ENCODE assay signal across 8 cellular contexts in genomic region chr15:72670656-72671352, GRCh38. TPM values are rescaled to one million over a fixed set of nuclear protein-coding genes. Genes with fewer than 3 reads are reported as not detected.
DNase-seq lines count a peak whose midpoint lies in the region; ATAC-seq, FAIRE-seq and TF ChIP-seq lines count a peak whose summit lies in the region.
"Not testable (repeated sequence)": the region's sequence is repeated elsewhere in the genome, so short reads cannot be mapped to it uniquely, and the experiment has no call there.

No MANE protein-coding gene starts in this region.

- not testable (repeated sequence) for H3K27ac ChIP-seq in OCI-LY3 (ENCODE audit: low read length); endothelial cell of umbilical vein (ENCODE audit: insufficient read depth, low read depth, low read length)
- peak overlapping the region in 2 of 3 donors; percentile 62 to 76 for H3K27ac ChIP-seq in right lobe of liver

- not testable (repeated sequence) for TF ChIP-seq POLR2A in endothelial cell of umbilical vein (IDR thresholded peaks at IDR 0.05; ENCODE audit: low read depth, low read length); right lobe of liver (IDR thresholded peaks at IDR 0.05)

- H3K36me3 ChIP-seq in OCI-LY3 (replicated peaks; ENCODE audit: low read depth, low read length); endothelial cell of umbilical vein (ENCODE audit: control insufficient read depth in 2 of 2, extremely low read depth in 1 of 2, insufficient read depth in 2 of 2, low read length in 2 of 2); right lobe of liver: not testable (repeated sequence)

- not testable (repeated sequence) for H4K20me1 ChIP-seq in OCI-LY3 (ENCODE audit: insufficient read depth, low read length); endothelial cell of umbilical vein (replicated peaks; ENCODE audit: control insufficient read depth, extremely low read depth, insufficient read depth, low read length)

- CTCF ChIA-PET in endothelial cell of umbilical vein (lab: Charles Lee), result interaction anchor here (0.6 to 2.0 kb wide), 15 partner anchors 10 to 471 kb away, joined by 3 to 35 read pairs (median 4); partner anchors contain the start of genes BBS4 and HIGD2B

- peaks cover 18% of the 10 kb centered on the region for H3K27me3 ChIP-seq in OCI-LY3 (ENCODE audit: low read depth, low read length)
- peaks cover 2 to 14% of the 10 kb centered on the region in 2 experiments for H3K27me3 ChIP-seq in endothelial cell of umbilical vein (ENCODE audit: control insufficient read depth in 2 of 2, insufficient read depth in 2 of 2, low read length in 2 of 2)
- H3K27me3 ChIP-seq in right lobe of liver, result not testable (repeated sequence)

- TF ChIP-seq CTCF in OCI-LY3 (IDR thresholded peaks at IDR 0.05; ENCODE audit: low read depth, low read length) (peak; percentile 61), endothelial cell of umbilical vein (IDR thresholded peaks at IDR 0.05; ENCODE audit: extremely low read depth in 1 of 2, insufficient read depth in 1 of 2, low read depth in 1 of 2, low read length in 2 of 2) (peak; percentile 64 to 79), right lobe of liver (IDR thresholded peaks at IDR 0.05) (peak; percentile 59 to 87 (median 66))

- not testable (repeated sequence) for H3K9ac ChIP-seq in OCI-LY3 (ENCODE audit: low read length); endothelial cell of umbilical vein (replicated peaks; ENCODE audit: extremely low read depth, insufficient read depth, low read length)

- POLR2A ChIA-PET in endothelial cell of umbilical vein (lab: Charles Lee), result not testable (repeated sequence)

- FAIRE-seq in endothelial cell of umbilical vein (lab: Jason Lieb, UNC), result peak; percentile 98

- peak; percentile 55 for ATAC-seq in GM18858 (IDR thresholded peaks at IDR 0.05; ENCODE audit: unreplicated experiment)
- peak; percentile 75 for ATAC-seq in HG02852 (IDR thresholded peaks at IDR 0.05; ENCODE audit: unreplicated experiment)
- peak; percentile 99 to 100 (median 100) for ATAC-seq in right lobe of liver

- 4% methylated on average over 7 of the region's 8 CpGs for WGBS in right lobe of liver (ENCODE audit: insufficient coverage, low coverage, low lambda C conversion rate, missing lambda C conversion rate)

- intact Hi-C loops in endothelial cell of umbilical vein (cut with micrococcal nuclease), result loop anchor here (10.0 kb wide), 1 partner anchor 356 kb away; no protein-coding TSS in a partner anchor
- intact Hi-C loops in right lobe of liver (cut with DNase I), result loop anchor here in 1 of 2 donors (10.0 kb wide), 1 partner anchor 356 kb away; no protein-coding TSS in a partner anchor

- peak overlapping the region; percentile 92 for H2AFZ ChIP-seq in OCI-LY3 (ENCODE audit: low read depth, low read length)
- peak overlapping the region; percentile 94 for H2AFZ ChIP-seq in endothelial cell of umbilical vein (ENCODE audit: low read depth, low read length)

- H3K9me1 ChIP-seq in endothelial cell of umbilical vein (replicated peaks; ENCODE audit: control insufficient read depth, extremely low read depth, insufficient read depth, low read length), result not testable (repeated sequence)

- H3K79me2 ChIP-seq in OCI-LY3 (ENCODE audit: low read length); endothelial cell of umbilical vein (ENCODE audit: control insufficient read depth, insufficient read depth, low read length): not testable (repeated sequence)

- H3K9me3 ChIP-seq in OCI-LY3 (ENCODE audit: insufficient read depth, low read length); endothelial cell of umbilical vein (replicated peaks; ENCODE audit: control insufficient read depth, insufficient read depth, low read length); right lobe of liver: not testable (repeated sequence)

- dilution Hi-C loops in endothelial cell of umbilical vein (cut with MboI; ENCODE audit: extremely low pct_ligation_motif_present, low sequenced_read_pairs), result not testable (repeated sequence)

- peak overlapping the region; percentile 64 for H3K4me2 ChIP-seq in OCI-LY3 (ENCODE audit: low read length)
- peak overlapping the region; percentile 52 for H3K4me2 ChIP-seq in endothelial cell of umbilical vein (ENCODE audit: insufficient read depth, low read length)

- H3K4me3 ChIP-seq in OCI-LY3 (ENCODE audit: low read length) (peak overlapping the region; percentile 74), right lobe of liver (peak overlapping the region in 2 of 3 donors; percentile 26 to 47)
- not testable (repeated sequence) for H3K4me3 ChIP-seq in endothelial cell of umbilical vein (replicated peaks in 1 of 3; ENCODE audit: insufficient read depth in 1 of 3, low read depth in 1 of 3, low read length in 3 of 3)

- H3K4me1 ChIP-seq in OCI-LY3 (ENCODE audit: low read length); endothelial cell of umbilical vein (ENCODE audit: control insufficient read depth, extremely low read depth, insufficient read depth, low read length); right lobe of liver: not testable (repeated sequence)

- DNase-seq in A172 (ENCODE audit: low spot score), result peak; percentile 68
- peak; percentile 74 for DNase-seq in activated T-cell treated with anti-CD3 and anti-CD28 coated beads, Interleukin-2, amount 50 U/mL, for 1 hour
- peak; percentile 77 for DNase-seq in endothelial cell of umbilical vein (ENCODE audit: low read depth, low spot score)
- peak; percentile 88 to 91 (median 89) for DNase-seq in right lobe of liver
- peak; percentile 52 to 64 for DNase-seq in stimulated activated CD4-positive, alpha-beta T cell treated with anti-CD3 and anti-CD28 coated beads, Interleukin-15, amount 100 ng/mL, for 48 hours (ENCODE audit: low read depth in 2 of 2)

- not testable (repeated sequence) for BruUV-seq in endothelial cell of umbilical vein (replicated peaks; lab: Mats Ljungman, UMichigan)

RNA-seq across cellular contexts. Expression of gene HIGD2B, which starts 15.2 kb away (rescaled TPM):
- not detected in 2 replicates for total RNA-seq in A172 (2014; rRNA removed; shearing (Covaris generic))
- not detected in 2 replicates for total RNA-seq in endothelial cell of umbilical vein
- not detected in 2 replicates for polyA plus RNA-seq in endothelial cell of umbilical vein
- polyA plus RNA-seq in endothelial cell of umbilical vein (2011; cell fraction: cytosol; rRNA removed), result not detected in 2 replicates
- polyA plus RNA-seq in endothelial cell of umbilical vein (2011; cell fraction: nucleus; rRNA removed), result not detected in 2 replicates
- not detected in 2 replicates for polyA plus RNA-seq in endothelial cell of umbilical vein (2012)
- polyA minus RNA-seq in endothelial cell of umbilical vein, result not detected in 2 replicates
- polyA minus RNA-seq in endothelial cell of umbilical vein (2011; cell fraction: cytosol; rRNA and poly(A)+ RNA removed), result not detected
- polyA minus RNA-seq in endothelial cell of umbilical vein (2011; cell fraction: nucleus; rRNA and poly(A)+ RNA removed), result not detected in 2 replicates
- under 1 TPM in 1 of 6 experiments, not detected in 5; 0.24 TPM for total RNA-seq in right lobe of liver

RNA-seq across cellular contexts. Expression of gene BBS4, which starts 15.2 kb away (rescaled TPM):
- 16.6 and 31.7 TPM in 2 replicates for total RNA-seq in A172 (2014; rRNA removed; shearing (Covaris generic))
- total RNA-seq in endothelial cell of umbilical vein (7.5 and 11.3 TPM in 2 replicates), right lobe of liver (10 to 100 TPM in 3 of 6 experiments, 1 to 10 TPM in 3; 6.0 to 24.1 (median 9.5) TPM)
- polyA plus RNA-seq in endothelial cell of umbilical vein, result 5.8 and 6.8 TPM in 2 replicates
- 7.6 and 7.9 TPM in 2 replicates for polyA plus RNA-seq in endothelial cell of umbilical vein (2011; cell fraction: cytosol; rRNA removed)
- polyA plus RNA-seq in endothelial cell of umbilical vein (2011; cell fraction: nucleus; rRNA removed), result 26.2 and 29.4 TPM in 2 replicates
- 6.9 and 10.7 TPM in 2 replicates for polyA plus RNA-seq in endothelial cell of umbilical vein (2012)
- polyA minus RNA-seq in endothelial cell of umbilical vein, result 16.0 TPM in 2 replicates
- polyA minus RNA-seq in endothelial cell of umbilical vein (2011; cell fraction: cytosol; rRNA and poly(A)+ RNA removed), result 5.4 TPM
- 14.5 and 21.5 TPM in 2 replicates for polyA minus RNA-seq in endothelial cell of umbilical vein (2011; cell fraction: nucleus; rRNA and poly(A)+ RNA removed)

RNA-seq across cellular contexts. Expression of gene GOLGA6B, which starts 16.3 kb away (rescaled TPM):
- total RNA-seq in A172 (2014; rRNA removed; shearing (Covaris generic)), result not detected in 2 replicates
- total RNA-seq in endothelial cell of umbilical vein (not detected in 2 replicates), right lobe of liver (1 to 10 TPM in 2 of 6 experiments, under 1 TPM in 4; 0.13 to 1.8 (median 0.41) TPM)
- not detected in 2 replicates for polyA plus RNA-seq in endothelial cell of umbilical vein
- polyA plus RNA-seq in endothelial cell of umbilical vein (2011; cell fraction: cytosol; rRNA removed), result not detected in 2 replicates
- not detected in 2 replicates for polyA plus RNA-seq in endothelial cell of umbilical vein (2011; cell fraction: nucleus; rRNA removed)
- polyA plus RNA-seq in endothelial cell of umbilical vein (2012), result not detected in 2 replicates
- not detected in 2 replicates for polyA minus RNA-seq in endothelial cell of umbilical vein
- polyA minus RNA-seq in endothelial cell of umbilical vein (2011; cell fraction: cytosol; rRNA and poly(A)+ RNA removed), result not detected
- not detected in 2 replicates for polyA minus RNA-seq in endothelial cell of umbilical vein (2011; cell fraction: nucleus; rRNA and poly(A)+ RNA removed)
